8 cellular contexts compared by ENCODE assay signal in the genomic region with DNA sequence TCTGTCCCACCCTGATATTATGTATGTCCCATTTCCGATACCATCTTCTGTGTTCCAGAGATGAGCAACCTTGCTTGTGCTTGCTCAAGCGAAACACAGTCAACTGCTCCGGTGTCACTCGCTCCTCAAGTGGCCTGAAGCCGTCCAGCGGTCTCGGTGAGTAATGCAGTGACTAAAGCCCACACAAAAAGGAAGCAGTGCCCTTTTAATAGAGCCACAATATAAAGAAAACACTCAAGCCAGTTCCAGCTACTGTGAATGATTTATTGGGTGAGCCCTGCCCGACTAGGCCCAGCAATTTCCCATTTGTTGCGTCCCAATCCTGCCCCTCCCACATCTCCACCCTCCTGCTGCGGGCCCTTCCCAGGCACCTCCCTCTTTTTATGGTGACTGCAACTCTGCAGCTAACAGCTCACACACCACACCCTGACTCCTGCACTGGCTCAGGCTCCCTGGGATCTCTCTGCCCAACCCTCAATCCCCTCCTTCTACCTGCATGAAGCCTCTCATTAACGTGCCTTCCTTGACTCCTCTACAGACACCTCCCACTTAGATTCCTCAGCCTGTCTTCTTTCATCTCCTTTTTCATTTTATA. TPM values are rescaled to one million over a fixed set of nuclear protein-coding genes. Genes with fewer than 3 reads are reported as not detected.
DNase-seq lines count a peak whose midpoint lies in the region; ATAC-seq and TF ChIP-seq lines count a peak whose summit lies in the region.

No MANE protein-coding gene starts in this region.

- H3K27ac Mint-ChIP-seq in type B pancreatic cell (peak overlapping the region; percentile 88), T-helper 17 cell (no peak overlapping the region)

- H3K4me1 Mint-ChIP-seq in type B pancreatic cell (ENCODE audit: unreplicated experiment) (peaks cover 17% of the 10 kb centered on the region), T-helper 17 cell (no peaks in the 10 kb centered on the region)

- H3K9me3 ChIP-seq in T-helper 17 cell (ENCODE audit: control insufficient read depth, low read length, poor library complexity, severe bottlenecking): no peaks in the 10 kb centered on the region

- peak overlapping the region; percentile 91 for H3K4me3 Mint-ChIP-seq in type B pancreatic cell
- H3K4me3 Mint-ChIP-seq in T-helper 17 cell: no peak overlapping the region

- TF ChIP-seq CTCF in GM10266 (IDR thresholded peaks at IDR 0.05; ENCODE audit: control insufficient read depth, insufficient read depth, low read depth, missing control alignments) (peak; percentile 50), HL-60 (IDR thresholded peaks at IDR 0.05; ENCODE audit: insufficient read depth, low read length) (peak; percentile 67), type B pancreatic cell (conservative IDR thresholded peaks at IDR 0.05) (peak; percentile 67)

- H3K9me3 Mint-ChIP-seq in type B pancreatic cell: no peaks in the 10 kb centered on the region

- peak; percentile 64 for DNase-seq in GM10266 (ENCODE audit: extremely low spot score)
- peak; percentile 60 to 82 for DNase-seq in HL-60 (ENCODE audit: low read depth in 1 of 2, low spot score in 1 of 2)
- DNase-seq in SW480 (ENCODE audit: low spot score): peak; percentile 94
- DNase-seq in islet precursor cell: peak; percentile 95
- no peak for DNase-seq in type B pancreatic cell (ENCODE audit: extremely low spot score, unreplicated experiment)
- no peak for DNase-seq in midbrain (lab: John Stamatoyannopoulos, UW)
- no peak for DNase-seq in T-helper 17 cell

- H3K27ac ChIP-seq in HL-60 (replicated peaks): peak overlapping the region; percentile 98

- no peaks in the 10 kb centered on the region for H3K27me3 ChIP-seq in HL-60 (ENCODE audit: insufficient read depth, poor library complexity, severe bottlenecking)

- H3K4me3 ChIP-seq in HL-60 (replicated peaks; ENCODE audit: insufficient read depth, low read length): peak overlapping the region; percentile 15; the same call in 1 of the 2 replicates

- H3K27me3 Mint-ChIP-seq in type B pancreatic cell: no peaks in the 10 kb centered on the region
- H3K27me3 Mint-ChIP-seq in T-helper 17 cell: no peaks in the 10 kb centered on the region

- ATAC-seq in GM21576 (IDR thresholded peaks at IDR 0.05; ENCODE audit: unreplicated experiment) (peak; percentile 94), T-helper 17 cell (no peak)

- peaks cover 4% of the 10 kb centered on the region for H3K36me3 Mint-ChIP-seq in type B pancreatic cell
- H3K36me3 Mint-ChIP-seq in T-helper 17 cell (ENCODE audit: low read depth): no peaks in the 10 kb centered on the region

RNA-seq across cellular contexts. Expression of gene DSC1, which starts 44.2 kb away (rescaled TPM):
- 1.6 and 4.1 TPM in 2 replicates for total RNA-seq in type B pancreatic cell (ENCODE audit: low replicate concordance)
- total RNA-seq in T-helper 17 cell: under 1 TPM; 0.15 to 0.16 TPM

Comparison
In these comparisons a context has a peak if more than half of its experiments do, and no peak if none do; other contexts are left out.
1. DNase-seq: peak in GM10266 (single experiment), HL-60 (2 of 2), SW480 (single experiment) and islet precursor cell (single experiment); none in type B pancreatic cell (single experiment), midbrain (single experiment) and T-helper 17 cell (0 of 3).
2. Peak in every context shown above with its lines, with median percentiles within 50 percentile points of each other: CTCF ChIP-seq.